Comparison of ENCODE assay signal across 9 cellular contexts in genomic region chr17:3535253-3535995, GRCh38. TPM values are rescaled to one million over a fixed set of nuclear protein-coding genes. Genes with fewer than 3 reads are reported as not detected.
DNase-seq lines count a peak whose midpoint lies in the region; ATAC-seq and TF ChIP-seq lines count a peak whose summit lies in the region.
"Had no signal": no experiment of that assay in that cellular context is flagged by ENCODE, and none has a peak within 500 bp of the region (broad histone marks: within the 10 kb centered on the region; RNA-seq: fewer than 3 reads in every experiment).

No MANE protein-coding gene starts in this region.

- no peaks in the 10 kb centered on the region for H3K36me3 Mint-ChIP-seq in activated naive CD8-positive, alpha-beta T cell treated with anti-CD3 and anti-CD28 coated beads, Interleukin-2, amount 50 U/mL, for 24 hours (ENCODE audit: low read depth)

- ATAC-seq in activated naive CD8-positive, alpha-beta T cell treated with anti-CD3 and anti-CD28 coated beads, Interleukin-2, amount 50 U/mL, for 24 hours: peak; percentile 73
- peak; percentile 89 for ATAC-seq in upper lobe of right lung

- no peaks in the 10 kb centered on the region for H3K9me3 Mint-ChIP-seq in activated naive CD8-positive, alpha-beta T cell treated with anti-CD3 and anti-CD28 coated beads, Interleukin-2, amount 50 U/mL, for 24 hours

- peak; percentile 81 for TF ChIP-seq CTCF in left ventricle myocardium inferior (IDR thresholded peaks at IDR 0.05; ENCODE audit: borderline replicate concordance)
- peak; percentile 59 for TF ChIP-seq CTCF in upper lobe of right lung (IDR thresholded peaks at IDR 0.05)

- H3K4me1 ChIP-seq in left ventricle myocardium inferior (peaks cover 30% of the 10 kb centered on the region), trophoblast cell (ENCODE audit: control insufficient read depth in 1 of 2, insufficient read depth in 2 of 2, low read length in 2 of 2) (no peaks in the 10 kb centered on the region), upper lobe of right lung (no peaks in the 10 kb centered on the region)

- no CpG with 5 or more reads among the region's 44 CpGs for WGBS in trophoblast cell (ENCODE audit: extremely low coverage, insufficient coverage, insufficient read length)

- H3K36me3 ChIP-seq in left ventricle myocardium inferior: no peaks in the 10 kb centered on the region
- H3K36me3 ChIP-seq in trophoblast cell (ENCODE audit: control insufficient read depth in 1 of 2, insufficient read depth in 2 of 2, low read length in 2 of 2): no peaks in the 10 kb centered on the region
- no peaks in the 10 kb centered on the region for H3K36me3 ChIP-seq in upper lobe of right lung
- H3K36me3 ChIP-seq: BLaER1 treated with 17β-estradiol and CSF1 and Interleukin-3, amounts not matched to agents 10 nM and 100 nM had no signal

- peaks cover 6% of the 10 kb centered on the region for H3K4me1 Mint-ChIP-seq in activated naive CD8-positive, alpha-beta T cell treated with anti-CD3 and anti-CD28 coated beads, Interleukin-2, amount 50 U/mL, for 24 hours

- peak; percentile 21 for DNase-seq in NCI-H1694 treated with DMSO at 0.1 percent for 48 hours (lab: John Stamatoyannopoulos, UW)
- no peak for DNase-seq in NCI-H1694 (lab: John Stamatoyannopoulos, UW)
- DNase-seq in SHP77 treated with DMSO at 0.1 percent for 48 hours (lab: John Stamatoyannopoulos, UW): peak; percentile 68
- peak; percentile 77 for DNase-seq in activated naive CD8-positive, alpha-beta T cell treated with anti-CD3 and anti-CD28 coated beads, Interleukin-2, amount 50 U/mL, for 24 hours
- DNase-seq in left ventricle myocardium inferior: peak; percentile 71
- no peak for DNase-seq in trophoblast cell
- DNase-seq in upper lobe of right lung: peak; percentile 81
- no peak for DNase-seq in kidney glomerular epithelial cell (lab: John Stamatoyannopoulos, UW)

- H3K14ac ChIP-seq in trophoblast cell (ENCODE audit: low read length): peak overlapping the region; percentile 40

- H3K79me1 ChIP-seq in trophoblast cell (ENCODE audit: low read length): peaks cover 7% of the 10 kb centered on the region

- H3K27ac Mint-ChIP-seq in activated naive CD8-positive, alpha-beta T cell treated with anti-CD3 and anti-CD28 coated beads, Interleukin-2, amount 50 U/mL, for 24 hours: no peak overlapping the region

- no peaks in the 10 kb centered on the region for H3K9me3 ChIP-seq in left ventricle myocardium inferior (replicated peaks)
- peaks cover 3% of the 10 kb centered on the region for H3K9me3 ChIP-seq in trophoblast cell (ENCODE audit: insufficient read depth, low read depth, low read length)
- no peaks in the 10 kb centered on the region for H3K9me3 ChIP-seq in upper lobe of right lung

- peak overlapping the region; percentile 57 for H3K4me3 Mint-ChIP-seq in activated naive CD8-positive, alpha-beta T cell treated with anti-CD3 and anti-CD28 coated beads, Interleukin-2, amount 50 U/mL, for 24 hours

- H2AFZ ChIP-seq in trophoblast cell (ENCODE audit: insufficient read depth, low read length, poor library complexity): peak overlapping the region; percentile 17

- H3K23ac ChIP-seq in trophoblast cell (ENCODE audit: low read length): no peak overlapping the region

- H3K18ac ChIP-seq in trophoblast cell (ENCODE audit: low read length): peak overlapping the region; percentile 31

- peak overlapping the region; percentile 63 for H3K4me3 ChIP-seq in left ventricle myocardium inferior
- peak overlapping the region; percentile 65 for H3K4me3 ChIP-seq in trophoblast cell (ENCODE audit: low read depth, low read length)
- peak overlapping the region; percentile 45 for H3K4me3 ChIP-seq in upper lobe of right lung
- H3K4me3 ChIP-seq: BLaER1 treated with 17β-estradiol and CSF1 and Interleukin-3, amounts not matched to agents 10 nM and 100 nM had no signal

- H3K9ac ChIP-seq in trophoblast cell (ENCODE audit: low read length): peak overlapping the region; percentile 70
- H3K9ac ChIP-seq: BLaER1 treated with 17β-estradiol and CSF1 and Interleukin-3, amounts not matched to agents 10 nM and 100 nM had no signal

- peak overlapping the region; percentile 59 for H4K8ac ChIP-seq in trophoblast cell (ENCODE audit: low read depth, low read length)

- peak overlapping the region; percentile 87 for H3K4me2 ChIP-seq in trophoblast cell (ENCODE audit: low read length)
- H3K4me2 ChIP-seq: BLaER1 treated with 17β-estradiol and CSF1 and Interleukin-3, amounts not matched to agents 10 nM and 100 nM had no signal

- H3K79me2 ChIP-seq in trophoblast cell (ENCODE audit: control insufficient read depth, insufficient read depth, low read length, poor library complexity): no peaks in the 10 kb centered on the region

- peak overlapping the region; percentile 24 for H2BK120ac ChIP-seq in trophoblast cell (ENCODE audit: insufficient read depth, low read length, poor library complexity)

- no peaks in the 10 kb centered on the region for H3K27me3 ChIP-seq in left ventricle myocardium inferior (ENCODE audit: low read depth)
- no peaks in the 10 kb centered on the region for H3K27me3 ChIP-seq in trophoblast cell (ENCODE audit: insufficient read depth, low read length)
- no peaks in the 10 kb centered on the region for H3K27me3 ChIP-seq in upper lobe of right lung
- H3K27me3 ChIP-seq: BLaER1 treated with 17β-estradiol and CSF1 and Interleukin-3, amounts not matched to agents 10 nM and 100 nM had no signal

- peak overlapping the region; percentile 67 for H3K27ac ChIP-seq in left ventricle myocardium inferior (replicated peaks)
- H3K27ac ChIP-seq in trophoblast cell (ENCODE audit: low read depth, low read length): no peak overlapping the region
- peak overlapping the region; percentile 55 for H3K27ac ChIP-seq in upper lobe of right lung
- H3K27ac ChIP-seq: BLaER1 treated with 17β-estradiol and CSF1 and Interleukin-3, amounts not matched to agents 10 nM and 100 nM had no signal

- H2BK5ac ChIP-seq in trophoblast cell (ENCODE audit: low read depth, low read length, poor library complexity): no peak overlapping the region

- H2AK5ac ChIP-seq in trophoblast cell (ENCODE audit: low read length): no peak overlapping the region

- H4K12ac ChIP-seq in trophoblast cell (ENCODE audit: low read depth, low read length): peak overlapping the region; percentile 57

- H2BK12ac ChIP-seq in trophoblast cell (ENCODE audit: low read length): peak overlapping the region; percentile 8

- intact Hi-C loops in left ventricle myocardium inferior (cut with micrococcal nuclease) (no loop called here), upper lobe of right lung (cut with DNase I) (no loop called here)

- no peaks in the 10 kb centered on the region for H3K27me3 Mint-ChIP-seq in activated naive CD8-positive, alpha-beta T cell treated with anti-CD3 and anti-CD28 coated beads, Interleukin-2, amount 50 U/mL, for 24 hours

- peak overlapping the region; percentile 44 for H4K91ac ChIP-seq in trophoblast cell (ENCODE audit: low read depth, low read length)

- no peak overlapping the region for H3K4ac ChIP-seq in trophoblast cell (ENCODE audit: low read depth, low read length)

RNA-seq across cellular contexts. Expression of gene TRPV3, which starts 22.2 kb away (rescaled TPM):
- total RNA-seq in left ventricle myocardium inferior: 1.0 TPM
- 0.29 and 0.57 TPM in 2 replicates for polyA plus RNA-seq in trophoblast cell (2013)
- total RNA-seq in upper lobe of right lung: 0.26 TPM

RNA-seq across cellular contexts. Expression of gene ASPA, which starts 59.6 kb away (rescaled TPM):
- total RNA-seq in left ventricle myocardium inferior: 2.8 TPM
- polyA plus RNA-seq in trophoblast cell (2013): not detected in 2 replicates
- total RNA-seq in upper lobe of right lung: 8.2 TPM

Comparison
In these comparisons a context has a peak if more than half of its experiments do, and no peak if none do; other contexts are left out.
1. DNase-seq: peak in NCI-H1694 treated with DMSO at 0.1 percent for 48 hours (single experiment), SHP77 treated with DMSO at 0.1 percent for 48 hours (single experiment), activated naive CD8-positive, alpha-beta T cell treated with anti-CD3 and anti-CD28 coated beads, Interleukin-2, amount 50 U/mL, for 24 hours (single experiment), left ventricle myocardium inferior (single experiment) and upper lobe of right lung (single experiment); none in NCI-H1694 (single experiment), trophoblast cell (0 of 2) and kidney glomerular epithelial cell (single experiment).
2. Peak in every context shown above with its lines, with median percentiles within 50 percentile points of each other: H3K4me3 ChIP-seq.